Comparison of ENCODE assay signal across 8 cellular contexts in genomic region chr1:150613061-150613920, GRCh38. TPM values are rescaled to one million over a fixed set of nuclear protein-coding genes. Genes with fewer than 3 reads are reported as not detected.
DNase-seq lines count a peak whose midpoint lies in the region; ATAC-seq and TF ChIP-seq lines count a peak whose summit lies in the region.

No MANE protein-coding gene starts in this region.

- peak; percentile 85 to 90 for TF ChIP-seq EP300 in tibial nerve (IDR thresholded peaks at IDR 0.05)

- H3K4me1 ChIP-seq in muscle layer of colon (ENCODE audit: insufficient read depth, low read length) (peaks cover 42% of the 10 kb centered on the region), tibial nerve (peaks cover 2 to 58% (median 39%) of the 10 kb centered on the region in 4 donors)

- WGBS in tibial nerve, 2 donors, result 53 to 58% methylated on average over 12 of the region's 12 CpGs

- H3K9me3 ChIP-seq in muscle layer of colon (ENCODE audit: low read length) (no peaks in the 10 kb centered on the region), tibial nerve (no peaks in the 10 kb centered on the region)

- DNase-seq in AG09309 (ENCODE audit: low read depth) (peak; percentile 55), NAMALWA (ENCODE audit: low spot score) (peak; percentile 79), UCSD-AML1 (lab: John Stamatoyannopoulos, UW; ENCODE audit: unreplicated experiment) (peak; percentile 20), dermis blood vessel endothelial cell (peak; percentile 97), tibial nerve (ENCODE audit: low spot score in 2 of 2) (peak in 1 of 2 donors; percentile 43)

- no peaks in the 10 kb centered on the region for H3K27me3 ChIP-seq in muscle layer of colon (ENCODE audit: control insufficient read depth in 1 of 2, insufficient read depth in 2 of 2, low read length in 2 of 2)
- H3K27me3 ChIP-seq in tibial nerve, result no peaks in the 10 kb centered on the region

- no peak for TF ChIP-seq CTCF in AG09309 (IDR thresholded peaks at IDR 0.05; ENCODE audit: control insufficient read depth, insufficient read depth, low read depth, low read length, missing control alignments)
- TF ChIP-seq CTCF in tibial nerve (IDR thresholded peaks at IDR 0.05), result no peak

- H3K4me3 ChIP-seq in AG09309 (ENCODE audit: control insufficient read depth, low read depth, low read length) (no peak overlapping the region), muscle layer of colon (ENCODE audit: low read depth in 1 of 2, low read length in 2 of 2) (no peak overlapping the region), tibial nerve (no peak overlapping the region)

- ATAC-seq in GM19043 (IDR thresholded peaks at IDR 0.05; ENCODE audit: low read depth, unreplicated experiment) (peak; percentile 42), GM19467 (IDR thresholded peaks at IDR 0.05; ENCODE audit: unreplicated experiment) (no peak)

- peaks cover 10% of the 10 kb centered on the region for H3K36me3 ChIP-seq in muscle layer of colon (ENCODE audit: insufficient read depth, low read length)
- peaks cover 0 to 24% (median 0%) of the 10 kb centered on the region in 3 donors for H3K36me3 ChIP-seq in tibial nerve

- TF ChIP-seq POLR2A in tibial nerve (IDR thresholded peaks at IDR 0.05), result no peak

- peak overlapping the region; percentile 53 for H3K9ac ChIP-seq in muscle layer of colon (ENCODE audit: low read length)

- peak overlapping the region; percentile 66 for H3K27ac ChIP-seq in muscle layer of colon (ENCODE audit: low read depth, low read length)
- peak overlapping the region in 3 of 4 donors; percentile 66 to 87 (median 84) for H3K27ac ChIP-seq in tibial nerve

RNA-seq across cellular contexts. Expression of gene ENSA, which starts 16.1 kb away (rescaled TPM):
- total RNA-seq in dermis blood vessel endothelial cell (200 and 229 TPM in 2 replicates), tibial nerve (100 to 1,000 TPM; 120 to 331 (median 231) TPM)

RNA-seq across cellular contexts. Expression of gene MCL1, which starts 33.9 kb away (rescaled TPM):
- total RNA-seq in dermis blood vessel endothelial cell (223 and 316 TPM in 2 replicates), tibial nerve (100 to 1,000 TPM; 235 to 306 (median 258) TPM)
